8 cellular contexts compared by ENCODE assay signal in genomic region chr20:10603971-10604864, GRCh38.
A peak's percentile ranks its signal among the peaks of the same experiment; 100 is the strongest.
DNase-seq lines count a peak whose midpoint lies in the region; ATAC-seq and TF ChIP-seq lines count a peak whose summit lies in the region.

No MANE protein-coding gene starts in this region.

- H3K4me3 ChIP-seq in AG04449 (ENCODE audit: low read depth, low read length), result peak overlapping the region; percentile 30; the same call in 1 of the 2 replicates
- H3K4me3 ChIP-seq in epithelial cell of esophagus (ENCODE audit: low read length), result no peak overlapping the region
- H3K4me3 ChIP-seq in muscle layer of duodenum (ENCODE audit: low read depth in 1 of 2, low read length in 2 of 2), result no peak overlapping the region

- no peaks in the 10 kb centered on the region for H3K27me3 ChIP-seq in muscle layer of duodenum (ENCODE audit: low read depth, low read length)

- no peak for ATAC-seq in HG03039 (IDR thresholded peaks at IDR 0.05; ENCODE audit: unreplicated experiment)
- no peak for ATAC-seq in GM19463 (IDR thresholded peaks at IDR 0.05; ENCODE audit: unreplicated experiment)

- TF ChIP-seq CTCF in AG04449 (IDR thresholded peaks at IDR 0.05; ENCODE audit: insufficient read depth, low read length, missing control alignments) (no peak), epithelial cell of esophagus (IDR thresholded peaks at IDR 0.05; ENCODE audit: insufficient read depth, low read depth, low read length, missing control alignments) (no peak)

- CTCF ChIA-PET in AG04449 (lab: Yijun Ruan, JAX), result interaction anchor here (1.5 to 2.1 kb wide), 4 partner anchors 17 to 68 kb away, joined by 3 to 7 read pairs (median 4); no protein-coding TSS in a partner anchor

- POLR2A ChIA-PET in AG04449 (lab: Yijun Ruan, JAX), result interaction anchor here (1.4 kb wide), 1 partner anchor 19 kb away, joined by 3 read pairs; no protein-coding TSS in a partner anchor

- DNase-seq in AG04449 (ENCODE audit: low read depth, low spot score), result peak; percentile 81
- DNase-seq in NCI-H460 (ENCODE audit: extremely low read depth, low read depth), result peak; percentile 79
- DNase-seq in epithelial cell of esophagus (ENCODE audit: low read depth), result peak; percentile 83
- no peak for DNase-seq in SIG-M5 (lab: John Stamatoyannopoulos, UW)
- no peak for DNase-seq in stimulated activated CD8-positive, alpha-beta memory T cell treated with anti-CD3 and anti-CD28 coated beads, Interleukin-4, amount 100 ng/mL, for 48 hours

- H3K27ac ChIP-seq in muscle layer of duodenum (ENCODE audit: low read length), result peak overlapping the region; percentile 27

- H3K4me1 ChIP-seq in muscle layer of duodenum (ENCODE audit: control insufficient read depth in 1 of 2, insufficient read depth in 2 of 2, low read length in 2 of 2), result peaks cover 0 to 4% of the 10 kb centered on the region in 2 donors

- no peaks in the 10 kb centered on the region for H3K9me3 ChIP-seq in muscle layer of duodenum (ENCODE audit: control insufficient read depth in 1 of 2, low read length in 2 of 2)

- peaks cover 0 to 5% of the 10 kb centered on the region in 2 donors for H3K36me3 ChIP-seq in muscle layer of duodenum (ENCODE audit: control insufficient read depth in 1 of 2, insufficient read depth in 2 of 2, low read length in 2 of 2)

Comparison
In these comparisons a context has a peak if more than half of its experiments do, and no peak if none do; other contexts are left out.
1. DNase-seq: peak in AG04449 (single experiment), NCI-H460 (single experiment) and epithelial cell of esophagus (single experiment); none in SIG-M5 (single experiment) and stimulated activated CD8-positive, alpha-beta memory T cell treated with anti-CD3 and anti-CD28 coated beads, Interleukin-4, amount 100 ng/mL, for 48 hours (single experiment).